Comparison of ENCODE assay signal across 16 cellular contexts in genomic region chr1:204959374-204959773, GRCh38.
DNase-seq lines count a peak whose midpoint lies in the region; ATAC-seq and TF ChIP-seq lines count a peak whose summit lies in the region.
"Had no signal": no experiment of that assay in that cellular context is flagged by ENCODE, and none has a peak within 500 bp of the region (broad histone marks: within the 10 kb centered on the region; RNA-seq: fewer than 3 reads in every experiment).

No MANE protein-coding gene starts in this region.

- ATAC-seq in GM23338 (peak; percentile 48), heart left ventricle (peak; percentile 89 to 96 (median 94)), HG02870 (IDR thresholded peaks at IDR 0.05; ENCODE audit: unreplicated experiment) (no peak), GM18907 (IDR thresholded peaks at IDR 0.05; ENCODE audit: unreplicated experiment) (no peak)

- 18 to 27% (median 19%) methylated on average over 5 of the region's 5 CpGs for WGBS in heart left ventricle, 4 donors
- WGBS in neuronal stem cell (ENCODE audit: extremely low coverage in 2 of 2, insufficient read length in 2 of 2, insufficient replicate concordance in 1 of 2), 2 donors, result no CpG with 5 or more reads among the region's 5 CpGs

- no peaks in the 10 kb centered on the region for H3F3A ChIP-seq in GM23338 (replicated peaks; ENCODE audit: low read depth)

- H3K36me3 ChIP-seq in GM23338 (ENCODE audit: insufficient read depth), result no peaks in the 10 kb centered on the region
- H3K36me3 ChIP-seq in heart left ventricle, result peaks cover 0 to 44% (median 0%) of the 10 kb centered on the region in 9 donors
- H3K36me3 ChIP-seq in neuronal stem cell (replicated peaks in 1 of 2; ENCODE audit: control insufficient read depth in 2 of 2, insufficient read depth in 2 of 2, low read length in 2 of 2), result no peaks in the 10 kb centered on the region

- no peak for TF ChIP-seq CTCF in GM23338 (conservative IDR thresholded peaks at IDR 0.05; ENCODE audit: low read depth in 2 of 2)
- TF ChIP-seq CTCF in heart left ventricle (IDR thresholded peaks at IDR 0.05), result peak in 2 of 12 donors; percentile 11 to 14

- no peak overlapping the region for H4K8ac ChIP-seq in neuronal stem cell (ENCODE audit: low read depth, low read length)

- no peak overlapping the region for H3K4me3 ChIP-seq in GM23338
- no peak overlapping the region for H3K4me3 ChIP-seq in heart left ventricle
- H3K4me3 ChIP-seq in neuronal stem cell (ENCODE audit: low read length in 2 of 2), result no peak overlapping the region
- H3K4me3 ChIP-seq: A549 had no signal

- H3K27me3 Mint-ChIP-seq in GM23338 (ENCODE audit: insufficient read depth, low read depth, poor library complexity), result peaks cover 4% of the 10 kb centered on the region

- no peak for TF ChIP-seq POLR2A in heart left ventricle (IDR thresholded peaks at IDR 0.05)

- no peak overlapping the region for H2AFZ ChIP-seq in GM23338
- no peak overlapping the region for H2AFZ ChIP-seq in neuronal stem cell (ENCODE audit: low read length)

- no peaks in the 10 kb centered on the region for H3K4me1 ChIP-seq in GM23338 (ENCODE audit: insufficient read depth)
- H3K4me1 ChIP-seq in heart left ventricle, result peaks cover 0 to 36% (median 8%) of the 10 kb centered on the region in 12 donors
- H3K4me1 ChIP-seq in neuronal stem cell (ENCODE audit: control insufficient read depth in 2 of 2, insufficient read depth in 1 of 2, low read depth in 1 of 2, low read length in 2 of 2), result no peaks in the 10 kb centered on the region
- H3K4me1 ChIP-seq: A549 had no signal

- H3K4me2 ChIP-seq in GM23338 (no peak overlapping the region), neuronal stem cell (ENCODE audit: insufficient read depth, low read length, poor library complexity, severe bottlenecking) (no peak overlapping the region)
- H3K4me2 ChIP-seq: A549 had no signal

- no peaks in the 10 kb centered on the region for H3K9me3 Mint-ChIP-seq in GM23338

- H3K27ac Mint-ChIP-seq in GM23338, result no peak overlapping the region
- H3K27ac Mint-ChIP-seq: CD4-positive, CD25-positive, alpha-beta regulatory T cell had no signal

- H2BK120ac ChIP-seq in neuronal stem cell (ENCODE audit: low read depth, low read length), result no peak overlapping the region

- no peaks in the 10 kb centered on the region for H3K27me3 ChIP-seq in GM23338 (ENCODE audit: insufficient read depth)
- H3K27me3 ChIP-seq in heart left ventricle, result no peaks in the 10 kb centered on the region
- peaks cover 0 to 2% (median 0%) of the 10 kb centered on the region in 3 experiments for H3K27me3 ChIP-seq in neuronal stem cell (ENCODE audit: control insufficient read depth in 3 of 3, insufficient read depth in 3 of 3, low read depth in 1 of 3, low read length in 3 of 3)

- no peak overlapping the region for H3K4me3 Mint-ChIP-seq in GM23338
- H3K4me3 Mint-ChIP-seq: CD4-positive, CD25-positive, alpha-beta regulatory T cell had no signal

- no peak overlapping the region for H3K27ac ChIP-seq in GM23338 (ENCODE audit: low read depth)
- H3K27ac ChIP-seq in heart left ventricle, result peak overlapping the region in 11 of 12 donors; percentile 46 to 91 (median 61)
- H3K27ac ChIP-seq in neuronal stem cell (replicated peaks; ENCODE audit: low read length), result no peak overlapping the region
- H3K27ac ChIP-seq: A549 had no signal

- no peak overlapping the region for H2BK15ac ChIP-seq in neuronal stem cell (ENCODE audit: low read length)

- peaks cover 11% of the 10 kb centered on the region for H3K4me1 Mint-ChIP-seq in GM23338
- H3K4me1 Mint-ChIP-seq: CD4-positive, CD25-positive, alpha-beta regulatory T cell had no signal

- H2BK5ac ChIP-seq in neuronal stem cell (ENCODE audit: low read length), result no peak overlapping the region

- intact Hi-C loops in heart left ventricle (cut with DNase I), result loop anchor here in 1 of 10 donors (10.0 kb wide), 1 partner anchor 395 kb away; no protein-coding TSS in a partner anchor

- no peaks in the 10 kb centered on the region for H3K9me2 ChIP-seq in GM23338 (ENCODE audit: insufficient read depth)

- no peak overlapping the region for H3K18ac ChIP-seq in neuronal stem cell (ENCODE audit: low read length)

- no peaks in the 10 kb centered on the region for H3K36me3 Mint-ChIP-seq in GM23338 (ENCODE audit: low read depth)
- H3K36me3 Mint-ChIP-seq: CD4-positive, CD25-positive, alpha-beta regulatory T cell had no signal

- H3K9me3 ChIP-seq in heart left ventricle (no peaks in the 10 kb centered on the region), neuronal stem cell (replicated peaks in 1 of 2; ENCODE audit: control insufficient read depth in 2 of 2, insufficient read depth in 1 of 2, low read depth in 1 of 2, low read length in 2 of 2) (no peaks in the 10 kb centered on the region)
- H3K9me3 ChIP-seq: A549 had no signal

- no peak overlapping the region for H3K14ac ChIP-seq in neuronal stem cell (ENCODE audit: low read length)

- H3K79me2 ChIP-seq in GM23338 (replicated peaks; ENCODE audit: insufficient read depth), result no peaks in the 10 kb centered on the region

- peak overlapping the region; percentile 19 for H3K23ac ChIP-seq in neuronal stem cell (ENCODE audit: low read depth, low read length, poor library complexity)

- no peak overlapping the region for H3K4ac ChIP-seq in neuronal stem cell (ENCODE audit: low read length)

- H2AK5ac ChIP-seq in neuronal stem cell (ENCODE audit: low read depth, low read length), result no peak overlapping the region

- peak overlapping the region; percentile 54 for H3K9ac ChIP-seq in neuronal stem cell (ENCODE audit: low read depth, low read length, poor library complexity)

- DNase-seq in GM23338 (ENCODE audit: low spot score) (no peak), cerebellum (ENCODE audit: low spot score) (peak; percentile 68), heart left ventricle (peak; percentile 43 to 83 (median 76)), neuronal stem cell (ENCODE audit: low spot score) (no peak), NCI-H2029 (lab: John Stamatoyannopoulos, UW) (no peak), NCI-H69 (lab: John Stamatoyannopoulos, UW) (no peak)
- DNase-seq: CD4-positive, CD25-positive, alpha-beta regulatory T cell; DMS79 treated with DMSO at 0.1 percent for 48 hours; GDM1; GOT3; MV-4-11; NCI-H1694; SIG-M5 had no signal

- H3K79me1 ChIP-seq in neuronal stem cell (ENCODE audit: low read depth, low read length), result no peaks in the 10 kb centered on the region

- no peak overlapping the region for H2BK12ac ChIP-seq in neuronal stem cell (ENCODE audit: low read length)

- no peaks in the 10 kb centered on the region for H4K20me1 ChIP-seq in GM23338 (replicated peaks; ENCODE audit: insufficient read depth)

- H4K91ac ChIP-seq in neuronal stem cell (ENCODE audit: low read depth, low read length, poor library complexity), result no peak overlapping the region

TF ChIP-seq in GM23338, 12 proteins besides CTCF, POLR2A, EP300 and RAD21 (continues in another document):
- TF ChIP-seq ZNF462 (CRISPR knock-in tag; IDR thresholded peaks at IDR 0.05), result no peak

Comparison
In these comparisons a context has a peak if more than half of its experiments do, and no peak if none do; other contexts are left out.
1. ATAC-seq: peak in GM23338 (single experiment) and heart left ventricle (4 of 4); none in HG02870 (single experiment) and GM18907 (single experiment).
2. DNase-seq: peak in cerebellum (single experiment) and heart left ventricle (5 of 5); none in GM23338 (single experiment), neuronal stem cell (single experiment), NCI-H2029 (single experiment) and NCI-H69 (single experiment).
3. H3K27ac ChIP-seq: peak in heart left ventricle (11 of 12); none in GM23338 (single experiment) and neuronal stem cell (single experiment).